11 cellular contexts compared by ENCODE assay signal in genomic region chr14:41374092-41374491, GRCh38.
"Had no signal": no experiment of that assay in that cellular context is flagged by ENCODE, and none has a peak within 500 bp of the region (broad histone marks: within the 10 kb centered on the region; RNA-seq: fewer than 3 reads in every experiment).

No MANE protein-coding gene starts in this region.

- FAIRE-seq: H1, H54 had no signal

- H3K4me2 ChIP-seq: GM23338 had no signal

- H3K36me3 ChIP-seq: HAP-1 had no signal

- H3K9me3 ChIP-seq: HAP-1 had no signal

- DNase-seq: GM23248, GOT3, H7, H9, HCEC 1CT, HFFc6 had no signal

- H2AFZ ChIP-seq: GM23248, GM23338 had no signal

- H3K4me3 ChIP-seq: GM23248, GM23338, HAP-1 had no signal

- H3K9ac ChIP-seq: GM23248 had no signal

- H3K27ac ChIP-seq: GM23248 had no signal

- ATAC-seq: GM23338, HCT116 had no signal

- H3K4me1 ChIP-seq: HAP-1 had no signal
